5 cellular contexts compared by ENCODE assay signal in the genomic region with DNA sequence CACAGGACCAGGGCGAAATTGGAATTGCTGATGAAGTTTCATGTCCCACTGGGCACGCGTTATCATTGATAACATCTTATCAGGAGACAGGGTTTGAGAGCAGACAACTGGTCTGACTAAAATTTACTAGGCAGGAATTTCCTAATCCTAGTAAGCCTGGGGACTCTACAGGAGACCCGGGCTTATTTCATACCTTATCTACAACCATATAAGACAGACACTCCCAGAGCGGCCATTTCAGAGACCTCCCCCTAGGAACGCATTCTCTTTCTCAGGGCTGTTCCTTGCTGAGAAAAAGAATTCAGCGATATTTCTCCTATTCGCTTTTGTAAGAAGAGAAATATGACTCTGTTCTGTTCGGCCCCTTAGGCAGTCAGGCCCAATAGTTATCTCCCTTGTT.
DNase-seq lines count a peak whose midpoint lies in the region; ATAC-seq and TF ChIP-seq lines count a peak whose summit lies in the region.
"Not testable (repeated sequence)": the region's sequence is repeated elsewhere in the genome, so short reads cannot be mapped to it uniquely, and the experiment has no call there.

No MANE protein-coding gene starts in this region.

- not testable (repeated sequence) for H2AK5ac ChIP-seq in mesendoderm (ENCODE audit: low read length)

- not testable (repeated sequence) for H2BK5ac ChIP-seq in mesendoderm (ENCODE audit: low read length)

- H4K5ac ChIP-seq in mesendoderm (ENCODE audit: low read length) = not testable (repeated sequence)

- not testable (repeated sequence) for H2BK15ac ChIP-seq in mesendoderm (replicated peaks; ENCODE audit: low read depth)

- H4K8ac ChIP-seq in mesendoderm (ENCODE audit: low read depth, low read length) = not testable (repeated sequence)

- not testable (repeated sequence) for H3K27ac Mint-ChIP-seq in WTC11; endothelial cell (ENCODE audit: unreplicated experiment)

- CTCF ChIA-PET in HEK293 (lab: Yijun Ruan, JAX); WTC11 (lab: Charles Lee): not testable (repeated sequence)

- ATAC-seq in DND-41 (ENCODE audit: insufficient read depth, low read depth); WTC11: not testable (repeated sequence)

- H3K4ac ChIP-seq in mesendoderm (ENCODE audit: low read depth, low read length) = not testable (repeated sequence)

- no CpG with 5 or more reads among the region's 9 CpGs for WGBS in mesendoderm (ENCODE audit: extremely low coverage, insufficient coverage, low lambda C conversion rate)

- not testable (repeated sequence) for H4K20me1 ChIP-seq in DND-41 (ENCODE audit: insufficient read depth, low read length)

- not testable (repeated sequence) for H3K4me1 ChIP-seq in DND-41 (ENCODE audit: insufficient read depth, low read length); HEK293 (ENCODE audit: control insufficient read depth, insufficient read depth, low read length); mesendoderm (ENCODE audit: control insufficient read depth, low read depth, low read length)

- H2BK120ac ChIP-seq in mesendoderm (ENCODE audit: low read depth, low read length) = not testable (repeated sequence)

- not testable (repeated sequence) for H3K56ac ChIP-seq in mesendoderm (ENCODE audit: low read length)

- H3K4me3 Mint-ChIP-seq in WTC11 = not testable (repeated sequence)
- H3K4me3 Mint-ChIP-seq in endothelial cell (ENCODE audit: unreplicated experiment) = peak overlapping the region; percentile 19

- not testable (repeated sequence) for H3K27ac ChIP-seq in DND-41 (ENCODE audit: low read length); HEK293 (ENCODE audit: extremely low read depth, low read depth, low read length); mesendoderm (ENCODE audit: low read depth, low read length)

- POLR2A ChIA-PET in HEK293 (lab: Yijun Ruan, JAX); WTC11 (lab: Charles Lee): not testable (repeated sequence)

- H3K27me3 ChIP-seq in DND-41 (ENCODE audit: insufficient read depth, low read length, poor library complexity); mesendoderm (ENCODE audit: insufficient read depth, low read length, poor library complexity): not testable (repeated sequence)

- H3K79me2 ChIP-seq in DND-41 (ENCODE audit: insufficient read depth, low read length); mesendoderm (ENCODE audit: control insufficient read depth, insufficient read depth, low read length): not testable (repeated sequence)

- peaks cover 36% of the 10 kb centered on the region for H3K36me3 Mint-ChIP-seq in WTC11
- H3K36me3 Mint-ChIP-seq in endothelial cell (ENCODE audit: low read depth, unreplicated experiment) = peaks cover 14% of the 10 kb centered on the region

- H3K23ac ChIP-seq in mesendoderm (ENCODE audit: low read length) = not testable (repeated sequence)

- not testable (repeated sequence) for H3K79me1 ChIP-seq in mesendoderm (ENCODE audit: low read length)

- H3K9me3 ChIP-seq in DND-41 (ENCODE audit: insufficient read depth, low read length, severe bottlenecking); HEK293 (ENCODE audit: control insufficient read depth, insufficient read depth, low read depth, low read length): not testable (repeated sequence)

- not testable (repeated sequence) for H3K9ac ChIP-seq in DND-41 (ENCODE audit: low read depth, low read length); mesendoderm (ENCODE audit: low read length)

- not testable (repeated sequence) for TF ChIP-seq CTCF in DND-41 (IDR thresholded peaks at IDR 0.05; ENCODE audit: borderline replicate concordance, extremely low read depth, low read length, poor library complexity, severe bottlenecking); HEK293 (tag by site-specific recombination; IDR thresholded peaks at IDR 0.05); WTC11 (IDR thresholded peaks at IDR 0.05); endothelial cell (IDR thresholded peaks at IDR 0.05; ENCODE audit: unreplicated experiment)

- not testable (repeated sequence) for H3K4me2 ChIP-seq in DND-41 (ENCODE audit: insufficient read depth, low read length); mesendoderm (ENCODE audit: low read length)

- H3K9me3 Mint-ChIP-seq in WTC11 = peaks cover 39% of the 10 kb centered on the region
- H3K9me3 Mint-ChIP-seq in endothelial cell (ENCODE audit: unreplicated experiment) = not testable (repeated sequence)

- not testable (repeated sequence) for H2AFZ ChIP-seq in DND-41 (ENCODE audit: low read depth, low read length)

- H3K36me3 ChIP-seq in DND-41 (ENCODE audit: insufficient read depth, low read length); HEK293 (ENCODE audit: control insufficient read depth in 2 of 2, insufficient read depth in 1 of 2, low read length in 2 of 2); mesendoderm (ENCODE audit: control insufficient read depth, insufficient read depth, low read length): not testable (repeated sequence)

- not testable (repeated sequence) for H3K18ac ChIP-seq in mesendoderm (ENCODE audit: low read length)

- DNase-seq in DND-41 (peak; percentile 8), WTC11 (ENCODE audit: low spot score) (peak; percentile 22), mesendoderm (peak; percentile 42)
- not testable (repeated sequence) for DNase-seq in endothelial cell (ENCODE audit: low spot score)

- H3K4me1 Mint-ChIP-seq in WTC11; endothelial cell (ENCODE audit: unreplicated experiment): not testable (repeated sequence)

- not testable (repeated sequence) for H3K4me3 ChIP-seq in DND-41 (ENCODE audit: low read depth in 1 of 2, low read length in 2 of 2); HEK293 (ENCODE audit: low read depth, low read length); mesendoderm (ENCODE audit: low read length)

- not testable (repeated sequence) for H3K27me3 Mint-ChIP-seq in WTC11 (ENCODE audit: low read depth); endothelial cell (ENCODE audit: unreplicated experiment)

TF ChIP-seq in HEK293, 187 proteins besides CTCF, POLR2A, EP300 and RAD21:
- TF ChIP-seq SETDB1 (IDR thresholded peaks at IDR 0.05; ENCODE audit: insufficient read length, low read length) (peak; percentile 75), TRIM28 (IDR thresholded peaks at IDR 0.05; ENCODE audit: borderline replicate concordance, low read length) (0 out of 2 replicates have a peak, but pooled peaks have one; percentile 15)
